1 cellular context compared by ENCODE assay signal in the genomic region with DNA sequence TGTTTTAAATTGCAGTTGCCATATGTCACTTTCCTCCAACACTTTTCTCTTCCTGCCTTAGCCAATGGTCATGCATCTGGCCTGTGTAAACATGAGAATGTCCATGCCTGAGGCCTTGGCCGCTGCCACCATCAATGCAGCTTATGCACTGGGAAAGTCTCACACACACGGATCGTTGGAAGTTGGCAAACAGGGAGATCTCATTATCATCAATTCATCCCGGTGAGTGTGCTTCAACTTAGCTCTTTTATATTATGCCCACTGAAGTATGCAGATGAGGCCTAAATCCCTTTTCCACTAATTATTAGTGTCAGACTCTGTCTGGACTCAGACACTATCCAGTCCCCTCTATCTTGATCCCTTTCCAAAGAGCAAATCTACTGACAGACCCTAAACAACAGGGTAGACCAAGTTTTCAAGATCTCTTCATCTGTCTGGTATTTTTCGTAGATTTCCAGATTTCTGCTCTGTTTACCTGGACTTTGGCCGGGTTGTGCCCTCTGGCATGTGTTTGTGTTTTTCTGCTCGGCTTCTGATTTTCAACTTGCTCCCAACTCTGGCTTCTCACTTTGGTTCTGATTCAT.
TF ChIP-seq lines count a peak whose summit lies in the region.

No MANE protein-coding gene starts in this region.

TF ChIP-seq in GM23338, 12 proteins besides CTCF, POLR2A, EP300 and RAD21 (continued from another document):
- TF ChIP-seq, protein P1, sequence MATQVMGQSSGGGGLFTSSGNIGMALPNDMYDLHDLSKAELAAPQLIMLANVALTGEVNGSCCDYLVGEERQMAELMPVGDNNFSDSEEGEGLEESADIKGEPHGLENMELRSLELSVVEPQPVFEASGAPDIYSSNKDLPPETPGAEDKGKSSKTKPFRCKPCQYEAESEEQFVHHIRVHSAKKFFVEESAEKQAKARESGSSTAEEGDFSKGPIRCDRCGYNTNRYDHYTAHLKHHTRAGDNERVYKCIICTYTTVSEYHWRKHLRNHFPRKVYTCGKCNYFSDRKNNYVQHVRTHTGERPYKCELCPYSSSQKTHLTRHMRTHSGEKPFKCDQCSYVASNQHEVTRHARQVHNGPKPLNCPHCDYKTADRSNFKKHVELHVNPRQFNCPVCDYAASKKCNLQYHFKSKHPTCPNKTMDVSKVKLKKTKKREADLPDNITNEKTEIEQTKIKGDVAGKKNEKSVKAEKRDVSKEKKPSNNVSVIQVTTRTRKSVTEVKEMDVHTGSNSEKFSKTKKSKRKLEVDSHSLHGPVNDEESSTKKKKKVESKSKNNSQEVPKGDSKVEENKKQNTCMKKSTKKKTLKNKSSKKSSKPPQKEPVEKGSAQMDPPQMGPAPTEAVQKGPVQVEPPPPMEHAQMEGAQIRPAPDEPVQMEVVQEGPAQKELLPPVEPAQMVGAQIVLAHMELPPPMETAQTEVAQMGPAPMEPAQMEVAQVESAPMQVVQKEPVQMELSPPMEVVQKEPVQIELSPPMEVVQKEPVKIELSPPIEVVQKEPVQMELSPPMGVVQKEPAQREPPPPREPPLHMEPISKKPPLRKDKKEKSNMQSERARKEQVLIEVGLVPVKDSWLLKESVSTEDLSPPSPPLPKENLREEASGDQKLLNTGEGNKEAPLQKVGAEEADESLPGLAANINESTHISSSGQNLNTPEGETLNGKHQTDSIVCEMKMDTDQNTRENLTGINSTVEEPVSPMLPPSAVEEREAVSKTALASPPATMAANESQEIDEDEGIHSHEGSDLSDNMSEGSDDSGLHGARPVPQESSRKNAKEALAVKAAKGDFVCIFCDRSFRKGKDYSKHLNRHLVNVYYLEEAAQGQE (IDR thresholded peaks at IDR 0.05; ENCODE audit: unreplicated experiment) = no peak
- TF ChIP-seq JUNB (IDR thresholded peaks at IDR 0.05; ENCODE audit: unreplicated experiment) = no peak
- TF ChIP-seq POLR2AphosphoS5 (IDR thresholded peaks at IDR 0.05; ENCODE audit: low read depth) = no peak
- TF ChIP-seq CREB1 (CRISPR knock-in tag; IDR thresholded peaks at IDR 0.05; ENCODE audit: low read depth) = no peak
- TF ChIP-seq, protein P2, sequence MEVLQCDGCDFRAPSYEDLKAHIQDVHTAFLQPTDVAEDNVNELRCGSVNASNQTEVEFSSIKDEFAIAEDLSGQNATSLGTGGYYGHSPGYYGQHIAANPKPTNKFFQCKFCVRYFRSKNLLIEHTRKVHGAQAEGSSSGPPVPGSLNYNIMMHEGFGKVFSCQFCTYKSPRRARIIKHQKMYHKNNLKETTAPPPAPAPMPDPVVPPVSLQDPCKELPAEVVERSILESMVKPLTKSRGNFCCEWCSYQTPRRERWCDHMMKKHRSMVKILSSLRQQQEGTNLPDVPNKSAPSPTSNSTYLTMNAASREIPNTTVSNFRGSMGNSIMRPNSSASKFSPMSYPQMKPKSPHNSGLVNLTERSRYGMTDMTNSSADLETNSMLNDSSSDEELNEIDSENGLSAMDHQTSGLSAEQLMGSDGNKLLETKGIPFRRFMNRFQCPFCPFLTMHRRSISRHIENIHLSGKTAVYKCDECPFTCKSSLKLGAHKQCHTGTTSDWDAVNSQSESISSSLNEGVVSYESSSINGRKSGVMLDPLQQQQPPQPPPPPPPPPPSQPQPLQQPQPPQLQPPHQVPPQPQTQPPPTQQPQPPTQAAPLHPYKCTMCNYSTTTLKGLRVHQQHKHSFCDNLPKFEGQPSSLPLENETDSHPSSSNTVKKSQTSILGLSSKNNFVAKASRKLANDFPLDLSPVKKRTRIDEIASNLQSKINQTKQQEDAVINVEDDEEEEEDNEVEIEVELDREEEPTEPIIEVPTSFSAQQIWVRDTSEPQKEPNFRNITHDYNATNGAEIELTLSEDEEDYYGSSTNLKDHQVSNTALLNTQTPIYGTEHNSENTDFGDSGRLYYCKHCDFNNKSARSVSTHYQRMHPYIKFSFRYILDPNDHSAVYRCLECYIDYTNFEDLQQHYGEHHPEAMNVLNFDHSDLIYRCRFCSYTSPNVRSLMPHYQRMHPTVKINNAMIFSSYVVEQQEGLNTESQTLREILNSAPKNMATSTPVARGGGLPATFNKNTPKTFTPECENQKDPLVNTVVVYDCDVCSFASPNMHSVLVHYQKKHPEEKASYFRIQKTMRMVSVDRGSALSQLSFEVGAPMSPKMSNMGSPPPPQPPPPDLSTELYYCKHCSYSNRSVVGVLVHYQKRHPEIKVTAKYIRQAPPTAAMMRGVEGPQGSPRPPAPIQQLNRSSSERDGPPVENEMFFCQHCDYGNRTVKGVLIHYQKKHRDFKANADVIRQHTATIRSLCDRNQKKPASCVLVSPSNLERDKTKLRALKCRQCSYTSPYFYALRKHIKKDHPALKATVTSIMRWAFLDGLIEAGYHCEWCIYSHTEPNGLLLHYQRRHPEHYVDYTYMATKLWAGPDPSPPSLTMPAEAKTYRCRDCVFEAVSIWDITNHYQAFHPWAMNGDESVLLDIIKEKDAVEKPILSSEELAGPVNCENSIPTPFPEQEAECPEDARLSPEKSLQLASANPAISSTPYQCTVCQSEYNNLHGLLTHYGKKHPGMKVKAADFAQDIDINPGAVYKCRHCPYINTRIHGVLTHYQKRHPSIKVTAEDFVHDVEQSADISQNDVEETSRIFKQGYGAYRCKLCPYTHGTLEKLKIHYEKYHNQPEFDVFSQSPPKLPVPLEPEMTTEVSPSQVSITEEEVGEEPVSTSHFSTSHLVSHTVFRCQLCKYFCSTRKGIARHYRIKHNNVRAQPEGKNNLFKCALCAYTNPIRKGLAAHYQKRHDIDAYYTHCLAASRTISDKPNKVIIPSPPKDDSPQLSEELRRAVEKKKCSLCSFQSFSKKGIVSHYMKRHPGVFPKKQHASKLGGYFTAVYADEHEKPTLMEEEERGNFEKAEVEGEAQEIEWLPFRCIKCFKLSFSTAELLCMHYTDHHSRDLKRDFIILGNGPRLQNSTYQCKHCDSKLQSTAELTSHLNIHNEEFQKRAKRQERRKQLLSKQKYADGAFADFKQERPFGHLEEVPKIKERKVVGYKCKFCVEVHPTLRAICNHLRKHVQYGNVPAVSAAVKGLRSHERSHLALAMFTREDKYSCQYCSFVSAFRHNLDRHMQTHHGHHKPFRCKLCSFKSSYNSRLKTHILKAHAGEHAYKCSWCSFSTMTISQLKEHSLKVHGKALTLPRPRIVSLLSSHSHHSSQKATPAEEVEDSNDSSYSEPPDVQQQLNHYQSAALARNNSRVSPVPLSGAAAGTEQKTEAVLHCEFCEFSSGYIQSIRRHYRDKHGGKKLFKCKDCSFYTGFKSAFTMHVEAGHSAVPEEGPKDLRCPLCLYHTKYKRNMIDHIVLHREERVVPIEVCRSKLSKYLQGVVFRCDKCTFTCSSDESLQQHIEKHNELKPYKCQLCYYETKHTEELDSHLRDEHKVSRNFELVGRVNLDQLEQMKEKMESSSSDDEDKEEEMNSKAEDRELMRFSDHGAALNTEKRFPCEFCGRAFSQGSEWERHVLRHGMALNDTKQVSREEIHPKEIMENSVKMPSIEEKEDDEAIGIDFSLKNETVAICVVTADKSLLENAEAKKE (CRISPR knock-in tag; IDR thresholded peaks at IDR 0.05) = no peak
- TF ChIP-seq STAT1 (IDR thresholded peaks at IDR 0.05; ENCODE audit: unreplicated experiment) = no peak
- TF ChIP-seq EZH2 (IDR thresholded peaks at IDR 0.05; ENCODE audit: low read depth, unreplicated experiment) = no peak
- TF ChIP-seq, protein P3, sequence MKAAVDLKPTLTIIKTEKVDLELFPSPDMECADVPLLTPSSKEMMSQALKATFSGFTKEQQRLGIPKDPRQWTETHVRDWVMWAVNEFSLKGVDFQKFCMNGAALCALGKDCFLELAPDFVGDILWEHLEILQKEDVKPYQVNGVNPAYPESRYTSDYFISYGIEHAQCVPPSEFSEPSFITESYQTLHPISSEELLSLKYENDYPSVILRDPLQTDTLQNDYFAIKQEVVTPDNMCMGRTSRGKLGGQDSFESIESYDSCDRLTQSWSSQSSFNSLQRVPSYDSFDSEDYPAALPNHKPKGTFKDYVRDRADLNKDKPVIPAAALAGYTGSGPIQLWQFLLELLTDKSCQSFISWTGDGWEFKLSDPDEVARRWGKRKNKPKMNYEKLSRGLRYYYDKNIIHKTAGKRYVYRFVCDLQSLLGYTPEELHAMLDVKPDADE (IDR thresholded peaks at IDR 0.05) = no peak
- TF ChIP-seq EZH2phosphoT487 (IDR thresholded peaks at IDR 0.05; ENCODE audit: unreplicated experiment) = no peak
- TF ChIP-seq ZNF331 (CRISPR knock-in tag; IDR thresholded peaks at IDR 0.05; ENCODE audit: low read depth) = no peak
